1 cellular context compared by ENCODE assay signal in the genomic region with DNA sequence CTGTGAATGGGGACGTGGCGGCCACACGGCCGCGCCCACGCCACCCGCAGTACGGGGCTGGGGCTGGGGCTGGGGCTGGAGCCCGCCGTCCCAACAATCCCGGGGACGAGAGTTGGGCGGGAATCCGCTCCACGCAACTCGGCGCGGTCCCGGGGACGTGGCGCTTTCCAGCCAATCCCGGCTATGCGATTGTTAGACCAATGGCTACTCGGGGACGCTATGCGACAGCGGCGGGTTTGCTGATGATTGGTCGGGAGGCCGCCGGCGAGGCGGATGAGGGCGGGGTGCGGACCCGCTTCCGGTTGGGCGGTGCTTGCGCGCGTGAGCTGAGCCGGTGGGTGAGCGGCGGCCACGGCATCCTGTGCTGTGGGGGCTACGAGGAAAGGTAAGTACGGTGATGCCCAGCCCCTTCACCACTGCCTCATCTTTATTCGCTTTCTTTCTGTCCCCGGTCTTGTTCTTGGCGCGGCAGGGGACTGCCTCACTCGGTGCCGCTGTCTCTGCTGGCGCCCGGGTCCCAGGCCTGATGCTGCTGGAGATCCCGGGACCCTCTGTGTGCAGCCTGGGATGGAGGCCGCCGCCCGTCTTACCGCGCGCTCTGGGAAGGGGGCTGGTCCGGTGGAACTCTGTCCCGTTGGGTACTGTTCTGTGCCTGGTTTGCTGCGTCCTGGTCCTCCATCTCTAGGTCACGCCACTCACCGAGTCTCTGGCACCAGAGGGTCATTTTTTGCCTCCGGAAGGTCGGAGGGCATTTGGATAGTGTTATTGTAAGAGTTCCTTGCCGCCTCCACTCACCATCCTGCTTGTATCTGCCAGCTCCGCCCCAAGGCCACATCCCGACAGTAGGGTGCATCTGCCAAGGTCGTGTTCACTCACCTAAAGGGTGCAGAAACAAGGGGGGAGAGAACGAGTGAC.
A peak's percentile ranks its signal among the peaks of the same experiment; 100 is the strongest.
TF ChIP-seq lines count a peak whose summit lies in the region.

A gene (plus strand): TSS at position 312 of the 915 bp plus-strand sequence. CDS start 9,225 bp downstream, outside the sequence.

TF ChIP-seq in A549, 52 proteins besides CTCF, POLR2A, EP300 and RAD21 (continued from another document):
- TF ChIP-seq, protein P1, sequence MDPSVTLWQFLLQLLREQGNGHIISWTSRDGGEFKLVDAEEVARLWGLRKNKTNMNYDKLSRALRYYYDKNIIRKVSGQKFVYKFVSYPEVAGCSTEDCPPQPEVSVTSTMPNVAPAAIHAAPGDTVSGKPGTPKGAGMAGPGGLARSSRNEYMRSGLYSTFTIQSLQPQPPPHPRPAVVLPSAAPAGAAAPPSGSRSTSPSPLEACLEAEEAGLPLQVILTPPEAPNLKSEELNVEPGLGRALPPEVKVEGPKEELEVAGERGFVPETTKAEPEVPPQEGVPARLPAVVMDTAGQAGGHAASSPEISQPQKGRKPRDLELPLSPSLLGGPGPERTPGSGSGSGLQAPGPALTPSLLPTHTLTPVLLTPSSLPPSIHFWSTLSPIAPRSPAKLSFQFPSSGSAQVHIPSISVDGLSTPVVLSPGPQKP (IDR thresholded peaks at IDR 0.05; ENCODE audit: low read depth, low read length), result no peak
- TF ChIP-seq, protein P2, sequence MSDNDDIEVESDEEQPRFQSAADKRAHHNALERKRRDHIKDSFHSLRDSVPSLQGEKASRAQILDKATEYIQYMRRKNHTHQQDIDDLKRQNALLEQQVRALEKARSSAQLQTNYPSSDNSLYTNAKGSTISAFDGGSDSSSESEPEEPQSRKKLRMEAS (IDR thresholded peaks at IDR 0.05), result peak; percentile 88
- TF ChIP-seq RFX5 (IDR thresholded peaks at IDR 0.05), result peak; percentile 78
